Comparison of ENCODE assay signal across 8 cellular contexts in genomic region chr14:32076278-32077080, GRCh38.
DNase-seq lines count a peak whose midpoint lies in the region; ATAC-seq lines count a peak whose summit lies in the region.

No MANE protein-coding gene starts in this region.

- H3K27me3 ChIP-seq in neuron (ENCODE audit: insufficient read depth, low read length), result no peaks in the 10 kb centered on the region

- H2AFZ ChIP-seq in neuron (ENCODE audit: low read depth, low read length), result peak overlapping the region; percentile 96

- peak; percentile 97 for DNase-seq in DMS53 (lab: John Stamatoyannopoulos, UW)
- peak; percentile 64 for DNase-seq in KG1 (lab: John Stamatoyannopoulos, UW)
- peak; percentile 81 for DNase-seq in RPMI8226
- peak; percentile 80 for DNase-seq in activated naive CD4-positive, alpha-beta T cell treated with Interleukin-2 at 50 U/mL for 16 hours
- peak; percentile 94 for DNase-seq in foreskin melanocyte
- DNase-seq in stromal cell of bone marrow (ENCODE audit: low read depth), result peak; percentile 93

- no peaks in the 10 kb centered on the region for H3K36me3 ChIP-seq in neuron (ENCODE audit: insufficient read depth, low read length)

- no peaks in the 10 kb centered on the region for H3K9me3 ChIP-seq in neuron (ENCODE audit: low read length)

- peaks cover 17% of the 10 kb centered on the region for H3K4me1 ChIP-seq in neuron (ENCODE audit: insufficient read depth, low read length)

- ATAC-seq in GM21723 (IDR thresholded peaks at IDR 0.05; ENCODE audit: unreplicated experiment), result peak; percentile 52

- peak overlapping the region; percentile 99 for H3K4me3 ChIP-seq in neuron (ENCODE audit: low read length)

Comparison
In these comparisons a context has a peak if more than half of its experiments do, and no peak if none do; other contexts are left out.
1. Peak in every context shown above with its lines: DNase-seq, ATAC-seq and H3K4me3 ChIP-seq.